Comparison of ENCODE assay signal across 8 cellular contexts in the genomic region with DNA sequence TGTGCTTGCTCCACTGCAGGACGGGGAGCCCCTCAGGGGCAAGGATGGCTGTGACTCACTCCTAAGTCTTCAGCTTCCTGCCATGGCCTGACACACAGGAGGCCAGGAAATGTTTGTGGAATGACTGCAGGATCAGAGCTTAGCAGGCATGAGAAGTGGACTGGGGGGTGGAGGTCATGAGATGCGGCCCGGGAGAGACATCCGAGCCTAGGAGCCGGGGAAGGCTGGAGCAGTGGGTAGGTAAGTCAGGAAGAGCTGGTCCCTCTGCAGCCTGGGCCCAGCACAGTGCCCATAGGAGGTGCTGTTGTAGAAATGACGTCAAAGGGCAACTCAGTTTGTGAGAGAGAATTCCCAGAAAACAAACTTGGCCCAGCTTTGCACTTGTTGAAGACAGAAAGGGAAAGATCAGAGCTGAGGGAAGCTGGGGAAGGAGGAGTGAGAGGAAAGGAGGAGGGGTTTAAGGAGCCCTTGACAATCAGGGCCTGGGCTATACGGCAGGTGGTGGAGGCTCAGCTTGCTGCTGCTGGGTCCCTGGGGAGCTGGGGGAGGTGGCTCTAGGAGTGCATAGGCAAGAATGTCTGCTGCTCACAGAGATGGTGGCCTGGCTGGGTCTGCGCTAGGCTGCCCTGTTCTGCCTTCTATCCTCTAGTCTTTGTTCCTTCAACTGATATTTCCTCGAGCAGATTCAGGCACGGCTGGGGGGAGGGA. TPM values are rescaled to one million over a fixed set of nuclear protein-coding genes. Genes with fewer than 3 reads are reported as not detected.
DNase-seq lines count a peak whose midpoint lies in the region; ATAC-seq and FAIRE-seq lines count a peak whose summit lies in the region.

No MANE protein-coding gene starts in this region.

- peaks cover 7% of the 10 kb centered on the region for H3K36me3 ChIP-seq in CD8-positive, alpha-beta memory T cell (ENCODE audit: insufficient read depth, low read length)

- in situ Hi-C loops in SK-MEL-5 (cut with HindIII; ENCODE audit: low pct_unique_long_range_greater_than_20kb, low sequenced_read_pairs) = no loop called here

- no peaks in the 10 kb centered on the region for H3K9me3 ChIP-seq in CD8-positive, alpha-beta memory T cell (ENCODE audit: low read length)

- no peaks in the 10 kb centered on the region for H3K27me3 ChIP-seq in CD8-positive, alpha-beta memory T cell (ENCODE audit: insufficient read depth, low read length, poor library complexity, severe bottlenecking)

- H3K4me3 ChIP-seq in CD8-positive, alpha-beta memory T cell (ENCODE audit: low read length) = no peak overlapping the region

- no peaks in the 10 kb centered on the region for H3K9me3 Mint-ChIP-seq in CD8-positive, alpha-beta memory T cell
- H3K9me3 Mint-ChIP-seq in stimulated activated naive CD8-positive, alpha-beta T cell treated with anti-CD3 and anti-CD28 coated beads, Interleukin-15, Interleukin-2, amounts not matched to agents 100 ng/mL and 50 ng/mL, for 24 hours = no peaks in the 10 kb centered on the region

- POLR2A ChIA-PET in CD8-positive, alpha-beta memory T cell (lab: Charles Lee) = no interaction called here

- H3K4me3 Mint-ChIP-seq in CD8-positive, alpha-beta memory T cell = no peak overlapping the region
- no peak overlapping the region for H3K4me3 Mint-ChIP-seq in stimulated activated naive CD8-positive, alpha-beta T cell treated with anti-CD3 and anti-CD28 coated beads, Interleukin-15, Interleukin-2, amounts not matched to agents 100 ng/mL and 50 ng/mL, for 24 hours

- H3K36me3 Mint-ChIP-seq in CD8-positive, alpha-beta memory T cell = peaks cover 0 to 79% (median 9%) of the 10 kb centered on the region in 3 donors
- peaks cover 70% of the 10 kb centered on the region for H3K36me3 Mint-ChIP-seq in stimulated activated naive CD8-positive, alpha-beta T cell treated with anti-CD3 and anti-CD28 coated beads, Interleukin-15, Interleukin-2, amounts not matched to agents 100 ng/mL and 50 ng/mL, for 24 hours (ENCODE audit: low read depth)

- H3K4me1 ChIP-seq in CD8-positive, alpha-beta memory T cell (ENCODE audit: insufficient read depth, low read length) = peaks cover under 1% of the 10 kb centered on the region

- ATAC-seq in GM19025 (IDR thresholded peaks at IDR 0.05; ENCODE audit: low read depth, unreplicated experiment) = peak; percentile 49

- peaks cover 5 to 7% (median 7%) of the 10 kb centered on the region in 3 donors for H3K4me1 Mint-ChIP-seq in CD8-positive, alpha-beta memory T cell
- H3K4me1 Mint-ChIP-seq in stimulated activated naive CD8-positive, alpha-beta T cell treated with anti-CD3 and anti-CD28 coated beads, Interleukin-15, Interleukin-2, amounts not matched to agents 100 ng/mL and 50 ng/mL, for 24 hours (ENCODE audit: low read depth) = peaks cover 72% of the 10 kb centered on the region

- DNase-seq in CD8-positive, alpha-beta memory T cell = no peak
- DNase-seq in HS-27A (ENCODE audit: low read depth) (peak; percentile 100), SK-MEL-5 (ENCODE audit: low read depth, low spot score) (peak; percentile 70), foreskin melanocyte (peak; percentile 93), frontal cortex (ENCODE audit: low spot score in 2 of 2) (no peak), midbrain (lab: John Stamatoyannopoulos, UW) (no peak)

- FAIRE-seq in frontal cortex (lab: Jason Lieb, UNC) = no peak

- H3K27ac ChIP-seq in CD8-positive, alpha-beta memory T cell (ENCODE audit: low read depth, low read length) = no peak overlapping the region

- CTCF ChIA-PET in CD8-positive, alpha-beta memory T cell (lab: Charles Lee) = interaction anchor here (1.0 to 2.8 kb wide), 5 partner anchors 10 to 182 kb away, joined by 3 to 9 read pairs (median 5); no protein-coding TSS in a partner anchor

- no peaks in the 10 kb centered on the region for H3K27me3 Mint-ChIP-seq in CD8-positive, alpha-beta memory T cell
- no peaks in the 10 kb centered on the region for H3K27me3 Mint-ChIP-seq in stimulated activated naive CD8-positive, alpha-beta T cell treated with anti-CD3 and anti-CD28 coated beads, Interleukin-15, Interleukin-2, amounts not matched to agents 100 ng/mL and 50 ng/mL, for 24 hours

- peak overlapping the region in 7 of 8 donors; percentile 27 to 73 (median 48) for H3K27ac Mint-ChIP-seq in CD8-positive, alpha-beta memory T cell
- H3K27ac Mint-ChIP-seq in stimulated activated naive CD8-positive, alpha-beta T cell treated with anti-CD3 and anti-CD28 coated beads, Interleukin-15, Interleukin-2, amounts not matched to agents 100 ng/mL and 50 ng/mL, for 24 hours = peak overlapping the region; percentile 82

RNA-seq across cellular contexts. Expression of a gene that starts 18.5 kb away (rescaled TPM):
- total RNA-seq in CD8-positive, alpha-beta memory T cell = 10 to 100 TPM; 46.7 to 47.9 TPM
- polyA plus RNA-seq in CD8-positive, alpha-beta memory T cell = 8.5 TPM
- not detected in 2 replicates for total RNA-seq in SK-MEL-5 (2014; rRNA removed; shearing (Covaris generic))
- polyA plus RNA-seq in SK-MEL-5 (2015; cell fraction: cytosol; rRNA removed) = 0.05 TPM in 1 of 2 replicates, not detected in the other
- polyA plus RNA-seq in SK-MEL-5 (2015; cell fraction: nucleus; rRNA removed) = 0.18 and 0.74 TPM in 2 replicates
- 2.9 TPM for total RNA-seq in frontal cortex

RNA-seq across cellular contexts. Expression of a gene that starts 37.8 kb away (rescaled TPM):
- 10 to 100 TPM; 18.8 to 21.9 TPM for total RNA-seq in CD8-positive, alpha-beta memory T cell
- 24.9 TPM for polyA plus RNA-seq in CD8-positive, alpha-beta memory T cell
- 11.9 and 13.8 TPM in 2 replicates for total RNA-seq in SK-MEL-5 (2014; rRNA removed; shearing (Covaris generic))
- 22.1 and 22.3 TPM in 2 replicates for polyA plus RNA-seq in SK-MEL-5 (2015; cell fraction: cytosol; rRNA removed)
- 4.5 and 9.5 TPM in 2 replicates for polyA plus RNA-seq in SK-MEL-5 (2015; cell fraction: nucleus; rRNA removed)
- 13.5 TPM for total RNA-seq in frontal cortex

RNA-seq across cellular contexts. Expression of a gene that starts 43.8 kb away (rescaled TPM):
- under 1 TPM; 0.31 to 0.39 TPM for total RNA-seq in CD8-positive, alpha-beta memory T cell
- not detected for polyA plus RNA-seq in CD8-positive, alpha-beta memory T cell
- not detected in 2 replicates for total RNA-seq in SK-MEL-5 (2014; rRNA removed; shearing (Covaris generic))
- polyA plus RNA-seq in SK-MEL-5 (2015; cell fraction: cytosol; rRNA removed) = 0.21 and 0.90 TPM in 2 replicates
- 1.2 TPM in 2 replicates for polyA plus RNA-seq in SK-MEL-5 (2015; cell fraction: nucleus; rRNA removed)
- 13.9 TPM for total RNA-seq in frontal cortex

Comparison
In these comparisons a context has a peak if more than half of its experiments do, and no peak if none do; other contexts are left out.
1. DNase-seq: peak in HS-27A (single experiment), SK-MEL-5 (single experiment) and foreskin melanocyte (single experiment); none in CD8-positive, alpha-beta memory T cell (0 of 5), frontal cortex (0 of 2) and midbrain (single experiment).
2. RNA of a gene that starts 18.5 kb away (total RNA-seq): 46.7 to 47.9 TPM in CD8-positive, alpha-beta memory T cell; 2.9 TPM in frontal cortex (single experiment) and not detected in SK-MEL-5; every median in the first group is over 10 times any median in the second.
3. RNA of a gene that starts 43.8 kb away (total RNA-seq): 13.9 TPM in frontal cortex (single experiment); 0.31 to 0.39 TPM in CD8-positive, alpha-beta memory T cell and not detected in SK-MEL-5; every median in the first group is over 10 times any median in the second.